Comparison of ENCODE assay signal across 11 cellular contexts in the genomic region with DNA sequence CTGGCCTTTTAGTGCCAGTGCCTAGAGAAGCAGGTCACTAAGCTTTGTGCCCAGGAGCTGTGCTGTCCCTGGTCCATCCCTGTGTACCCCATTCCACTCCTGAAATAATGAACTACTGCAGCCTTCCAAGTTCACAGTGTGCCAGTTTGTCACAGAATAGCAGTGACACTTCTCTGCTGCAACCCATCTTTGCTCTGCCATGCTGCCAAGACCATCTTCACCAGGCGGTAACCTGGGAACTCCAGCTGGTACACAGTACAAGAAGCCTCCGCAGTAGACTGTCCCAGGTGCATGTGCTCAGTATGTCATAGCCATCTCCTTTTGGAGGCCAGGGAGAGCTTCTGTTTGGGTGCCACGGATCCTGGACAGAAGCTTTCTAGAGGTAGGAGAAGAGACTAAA.
A peak's percentile ranks its signal among the peaks of the same experiment; 100 is the strongest.
DNase-seq lines count a peak whose midpoint lies in the region; ATAC-seq and TF ChIP-seq lines count a peak whose summit lies in the region.
"Had no signal": no experiment of that assay in that cellular context is flagged by ENCODE, and none has a peak within 500 bp of the region (broad histone marks: within the 10 kb centered on the region; RNA-seq: fewer than 3 reads in every experiment).

No MANE protein-coding gene starts in this region.

- no peaks in the 10 kb centered on the region for H3K27me3 Mint-ChIP-seq in brain
- H3K27me3 Mint-ChIP-seq: central memory CD8-positive, alpha-beta T cell had no signal

- H3K27me3 ChIP-seq in right atrium auricular region (no peaks in the 10 kb centered on the region), mucosa of rectum (ENCODE audit: control insufficient read depth in 2 of 2, insufficient read depth in 2 of 2, low read length in 2 of 2) (no peaks in the 10 kb centered on the region), transverse colon (no peaks in the 10 kb centered on the region), uterus (no peaks in the 10 kb centered on the region)
- H3K27me3 ChIP-seq: MG63 had no signal

- TF ChIP-seq POLR2A in transverse colon (IDR thresholded peaks at IDR 0.05), result no peak
- TF ChIP-seq POLR2A in uterus (IDR thresholded peaks at IDR 0.05), result no peak

- H3K27ac Mint-ChIP-seq in brain, result peak overlapping the region in 3 of 5 experiments; percentile 35 to 94 (median 58)

- TF ChIP-seq CTCF in right atrium auricular region (IDR thresholded peaks at IDR 0.05) (no peak), brain (conservative IDR thresholded peaks at IDR 0.05) (no peak), transverse colon (IDR thresholded peaks at IDR 0.05) (no peak), uterus (IDR thresholded peaks at IDR 0.05) (no peak)

- intact Hi-C loops in Right ventricle myocardium inferior (cut with DNase I) (no loop called here), transverse colon (cut with DNase I; ENCODE audit: low total_unique reads) (no loop called here), uterus (cut with DNase I; ENCODE audit: low total_unique reads) (no loop called here)

- H3K36me3 ChIP-seq in right atrium auricular region, result no peaks in the 10 kb centered on the region
- H3K36me3 ChIP-seq in mucosa of rectum (ENCODE audit: control insufficient read depth in 2 of 2, insufficient read depth in 2 of 2, low read length in 2 of 2), result peaks cover under 1 to 4% of the 10 kb centered on the region in 2 donors
- no peaks in the 10 kb centered on the region for H3K36me3 ChIP-seq in transverse colon
- no peaks in the 10 kb centered on the region for H3K36me3 ChIP-seq in uterus

- peak; percentile 31 for ATAC-seq in Right ventricle myocardium inferior
- no peak for ATAC-seq in GM21619 (IDR thresholded peaks at IDR 0.05; ENCODE audit: unreplicated experiment)

- no peak overlapping the region for H3K4me3 Mint-ChIP-seq in brain

- peak overlapping the region in 1 of 2 donors; percentile 18 for H3K9ac ChIP-seq in mucosa of rectum (ENCODE audit: low read depth in 1 of 2, low read length in 2 of 2)

- in situ Hi-C loops in transverse colon (cut with MboI; ENCODE audit: low pct_ligation_motif_present in 1 of 4, low pct_unique_long_range_greater_than_20kb in 1 of 4, low sequenced_read_pairs in 3 of 4), result no loop called here

- WGBS in transverse colon (ENCODE audit: low coverage in 1 of 2), 2 donors, result 97% methylated on average over 3 of the region's 3 CpGs; no CpG with 5 or more reads in 1 of the 2 donors

- no peak for TF ChIP-seq EP300 in transverse colon (IDR thresholded peaks at IDR 0.05; ENCODE audit: low read depth)

- H3K4me3 ChIP-seq in right atrium auricular region, result no peak overlapping the region
- H3K4me3 ChIP-seq in mucosa of rectum (ENCODE audit: low read length in 2 of 2), result no peak overlapping the region
- no peak overlapping the region for H3K4me3 ChIP-seq in transverse colon
- no peak overlapping the region for H3K4me3 ChIP-seq in uterus
- H3K4me3 ChIP-seq: MG63 had no signal

- H3K9me3 Mint-ChIP-seq in brain, result no peaks in the 10 kb centered on the region
- H3K9me3 Mint-ChIP-seq: central memory CD8-positive, alpha-beta T cell had no signal

- peak overlapping the region in 1 of 2 donors; percentile 73 for H3K27ac ChIP-seq in right atrium auricular region
- H3K27ac ChIP-seq in mucosa of rectum (ENCODE audit: low read depth in 2 of 2, low read length in 2 of 2), result peak overlapping the region; percentile 70 to 93
- peak overlapping the region; percentile 85 to 90 (median 88) for H3K27ac ChIP-seq in transverse colon
- H3K27ac ChIP-seq in uterus, result peak overlapping the region in 1 of 2 donors; percentile 62

- peaks cover 64% of the 10 kb centered on the region for H3K4me1 Mint-ChIP-seq in brain

- H3K4me1 ChIP-seq in right atrium auricular region (peaks cover 0 to 63% of the 10 kb centered on the region in 2 donors), mucosa of rectum (ENCODE audit: control insufficient read depth in 2 of 2, insufficient read depth in 2 of 2, low read length in 2 of 2) (peaks cover 55 to 63% of the 10 kb centered on the region in 2 donors), transverse colon (peaks cover 59 to 71% (median 62%) of the 10 kb centered on the region in 4 donors), uterus (peaks cover 11 to 17% of the 10 kb centered on the region in 2 donors)

- DNase-seq in Right ventricle myocardium inferior (ENCODE audit: missing footprints), result no peak
- no peak for DNase-seq in right atrium auricular region (ENCODE audit: low spot score)
- no peak for DNase-seq in transverse colon
- DNase-seq in uterus, result no peak
- no peak for DNase-seq in globus pallidus (ENCODE audit: low spot score)
- DNase-seq: activated CD8-positive, alpha-beta memory T cell treated with anti-CD3 and anti-CD28 coated beads, Interleukin-2, amount 50 U/mL, for 4 hours had no signal

- H3K9me3 ChIP-seq in right atrium auricular region (no peaks in the 10 kb centered on the region), mucosa of rectum (ENCODE audit: control insufficient read depth in 2 of 2, low read length in 2 of 2) (no peaks in the 10 kb centered on the region), transverse colon (no peaks in the 10 kb centered on the region), uterus (no peaks in the 10 kb centered on the region)
- H3K9me3 ChIP-seq: MG63 had no signal

- peaks cover 31% of the 10 kb centered on the region for H3K36me3 Mint-ChIP-seq in brain
